ENCODE assay signal across 19 cellular contexts in genomic region chr12:89267404-89267803, GRCh38.
DNase-seq lines count a peak whose midpoint lies in the region; ATAC-seq and TF ChIP-seq lines count a peak whose summit lies in the region.
"Had no signal": no experiment of that assay in that cellular context is flagged by ENCODE, and none has a peak within 500 bp of the region (broad histone marks: within the 10 kb centered on the region; RNA-seq: fewer than 3 reads in every experiment).

No MANE protein-coding gene starts in this region.

- no peaks in the 10 kb centered on the region for H3K27me3 ChIP-seq in GM23248 (replicated peaks; ENCODE audit: insufficient read depth)
- H3K27me3 ChIP-seq in PC-3 (ENCODE audit: low read length): no peaks in the 10 kb centered on the region
- no peaks in the 10 kb centered on the region for H3K27me3 ChIP-seq in mesenchymal stem cell (ENCODE audit: control insufficient read depth in 1 of 2, insufficient read depth in 1 of 2, low read length in 2 of 2)
- no peaks in the 10 kb centered on the region for H3K27me3 ChIP-seq in subcutaneous abdominal adipose tissue (ENCODE audit: control insufficient read depth in 5 of 5, insufficient read depth in 4 of 5, low read length in 5 of 5)
- H3K27me3 ChIP-seq: BLaER1 treated with 17β-estradiol and CSF1 and Interleukin-3, amounts not matched to agents 10 nM and 100 nM had no signal

- H3K9me2 ChIP-seq in GM23248 (ENCODE audit: insufficient read depth) (no peaks in the 10 kb centered on the region), PC-3 (replicated peaks; ENCODE audit: low read length) (no peaks in the 10 kb centered on the region)

- no peak overlapping the region for H4K91ac ChIP-seq in mesenchymal stem cell (ENCODE audit: low read length)

- H3K9ac ChIP-seq in GM23248: no peak overlapping the region
- no peak overlapping the region for H3K9ac ChIP-seq in PC-3 (ENCODE audit: low read length)
- no peak overlapping the region for H3K9ac ChIP-seq in mesenchymal stem cell (ENCODE audit: low read length)
- H3K9ac ChIP-seq in subcutaneous abdominal adipose tissue (ENCODE audit: low read length in 5 of 5): peak overlapping the region in 1 of 5 donors; percentile 24

- no peak overlapping the region for H3K4me3 Mint-ChIP-seq in T-cell
- H3K4me3 Mint-ChIP-seq: CD8-positive, alpha-beta memory T cell had no signal

- no peaks in the 10 kb centered on the region; the same call in 1 of the 2 replicates for H3F3A ChIP-seq in GM23248 (ENCODE audit: insufficient read depth)
- H3F3A ChIP-seq in PC-3 (ENCODE audit: low read length, unreplicated experiment): no peaks in the 10 kb centered on the region

- H3K79me2 ChIP-seq in GM23248 (ENCODE audit: insufficient read depth): no peaks in the 10 kb centered on the region
- H3K79me2 ChIP-seq in PC-3 (ENCODE audit: low read length): no peaks in the 10 kb centered on the region

- BruUV-seq in PC-3 (replicated peaks; lab: Mats Ljungman, UMichigan): no TSS peak

- no peaks in the 10 kb centered on the region for H3K36me3 ChIP-seq in GM23248 (ENCODE audit: low read depth)
- H3K36me3 ChIP-seq in PC-3 (ENCODE audit: low read depth, low read length): no peaks in the 10 kb centered on the region
- H3K36me3 ChIP-seq in mesenchymal stem cell (ENCODE audit: control insufficient read depth in 1 of 2, insufficient read depth in 2 of 2, low read depth in 1 of 2, low read length in 2 of 2): no peaks in the 10 kb centered on the region
- no peaks in the 10 kb centered on the region for H3K36me3 ChIP-seq in subcutaneous abdominal adipose tissue (ENCODE audit: control insufficient read depth in 5 of 5, insufficient read depth in 5 of 5, low read length in 5 of 5)
- H3K36me3 ChIP-seq: BLaER1 treated with 17β-estradiol and CSF1 and Interleukin-3, amounts not matched to agents 10 nM and 100 nM had no signal

- H3K18ac ChIP-seq in mesenchymal stem cell (ENCODE audit: low read depth in 1 of 2, low read length in 2 of 2): no peak overlapping the region

- H2BK120ac ChIP-seq in mesenchymal stem cell (ENCODE audit: low read depth, low read length): no peak overlapping the region

- POLR2A ChIA-PET in PC-3 (lab: Charles Lee; ENCODE audit: unreplicated experiment) (no interaction called here), T-cell (lab: Charles Lee) (no interaction called here)

- ATAC-seq in PC-3: peak; percentile 91
- no peak for ATAC-seq in T-cell (replicated peaks in 1 of 4)
- ATAC-seq: Panc1 had no signal

- 59 to 63% methylated on average over 3 of the region's 3 CpGs for WGBS in GM23248 (ENCODE audit: low coverage in 1 of 2, low lambda C conversion rate in 2 of 2, missing lambda C conversion rate in 2 of 2), 2 experiments
- WGBS in mesenchymal stem cell: no CpG with 5 or more reads among the region's 3 CpGs

- no peak overlapping the region for H3K4me3 ChIP-seq in GM23248
- H3K4me3 ChIP-seq in PC-3 (ENCODE audit: low read length): no peak overlapping the region
- no peak overlapping the region for H3K4me3 ChIP-seq in mesenchymal stem cell (ENCODE audit: insufficient read depth in 1 of 2, low read depth in 1 of 2, low read length in 2 of 2)
- H3K4me3 ChIP-seq in subcutaneous abdominal adipose tissue (ENCODE audit: low read depth in 1 of 5, low read length in 5 of 5): no peak overlapping the region
- H3K4me3 ChIP-seq: BLaER1 treated with 17β-estradiol and CSF1 and Interleukin-3, amounts not matched to agents 10 nM and 100 nM had no signal

- DNase-seq in GM23248 (no peak), PC-3 (peak; percentile 53), mesenchymal stem cell (peak; percentile 38), NCI-H510A treated with DMSO at 0.1 percent for 48 hours (lab: John Stamatoyannopoulos, UW) (no peak), AML-193 (lab: John Stamatoyannopoulos, UW) (no peak), T-cell (no peak)
- DNase-seq: ACHN; Calu3; CD8-positive, alpha-beta memory T cell; GDM1; Karpas-422; NCI-H1105 treated with DMSO at 0.1 percent for 48 hours; NCI-H2081; NCI-H2171; NCI-H526; SIG-M5 had no signal

- H3K27me3 Mint-ChIP-seq in T-cell: peaks cover 0 to 4% of the 10 kb centered on the region in 2 donors

- in situ Hi-C loops in GM23248 (cut with MboI): no loop called here

- H2AFZ ChIP-seq in GM23248 (peak overlapping the region; percentile 53; the same call in 1 of the 2 replicates), PC-3 (ENCODE audit: low read length) (no peak overlapping the region), mesenchymal stem cell (ENCODE audit: low read depth, low read length) (no peak overlapping the region)

- no peak overlapping the region for H2BK12ac ChIP-seq in mesenchymal stem cell (ENCODE audit: low read length in 2 of 2)

- intact Hi-C loops in PC-3 (cut with micrococcal nuclease): loop anchor here (1.0 to 10.0 kb wide), 3 partner anchors 79 to 215 kb away; no protein-coding TSS in a partner anchor

- H4K8ac ChIP-seq in mesenchymal stem cell (ENCODE audit: low read length): no peak overlapping the region

- no peaks in the 10 kb centered on the region for H3K36me3 Mint-ChIP-seq in T-cell

- H3K27ac ChIP-seq in GM23248 (no peak overlapping the region), PC-3 (ENCODE audit: low read length) (0 out of 2 replicates have a peak overlapping the region, but pooled peaks have one; percentile 5), mesenchymal stem cell (ENCODE audit: low read length, poor library complexity, severe bottlenecking) (no peak overlapping the region), subcutaneous abdominal adipose tissue (ENCODE audit: low read depth, low read length) (peak overlapping the region; percentile 43)

- peaks cover 2 to 7% (median 6%) of the 10 kb centered on the region in 3 donors for H3K9me3 Mint-ChIP-seq in T-cell

- H3K4me1 ChIP-seq in GM23248 (ENCODE audit: insufficient read depth): peaks cover 9% of the 10 kb centered on the region
- H3K4me1 ChIP-seq in PC-3 (ENCODE audit: insufficient read depth, low read length): peaks cover 15% of the 10 kb centered on the region
- no peaks in the 10 kb centered on the region for H3K4me1 ChIP-seq in mesenchymal stem cell (ENCODE audit: control insufficient read depth, insufficient read depth, low read depth, low read length)
- H3K4me1 ChIP-seq in subcutaneous abdominal adipose tissue (ENCODE audit: control insufficient read depth in 5 of 5, insufficient read depth in 5 of 5, low read length in 5 of 5): peaks cover 0 to 20% (median 13%) of the 10 kb centered on the region in 5 donors

- H4K20me1 ChIP-seq in GM23248 (ENCODE audit: insufficient read depth) (no peaks in the 10 kb centered on the region), PC-3 (ENCODE audit: low read length) (no peaks in the 10 kb centered on the region)
- H4K20me1 ChIP-seq: BLaER1 treated with 17β-estradiol and CSF1 and Interleukin-3, amounts not matched to agents 10 nM and 100 nM had no signal

- no peak overlapping the region for H3K27ac Mint-ChIP-seq in T-cell
- H3K27ac Mint-ChIP-seq: CD8-positive, alpha-beta memory T cell had no signal

- H2AK5ac ChIP-seq in mesenchymal stem cell (ENCODE audit: low read length, severe bottlenecking): no peak overlapping the region

- H2BK15ac ChIP-seq in mesenchymal stem cell (ENCODE audit: low read depth, poor library complexity, severe bottlenecking): no peak overlapping the region

- no peak overlapping the region for H2BK5ac ChIP-seq in mesenchymal stem cell (ENCODE audit: low read depth, low read length, poor library complexity, severe bottlenecking)

- no peaks in the 10 kb centered on the region for H3K79me1 ChIP-seq in mesenchymal stem cell (replicated peaks; ENCODE audit: low read length, poor library complexity, severe bottlenecking)

- H3K14ac ChIP-seq in mesenchymal stem cell (ENCODE audit: low read length in 2 of 2): no peak overlapping the region

- no peaks in the 10 kb centered on the region for H3K4me1 Mint-ChIP-seq in T-cell
- H3K4me1 Mint-ChIP-seq: CD8-positive, alpha-beta memory T cell had no signal

- no peak overlapping the region for H3K4ac ChIP-seq in mesenchymal stem cell (ENCODE audit: low read depth in 1 of 2, low read length in 2 of 2)

- no peak overlapping the region for H3K23ac ChIP-seq in mesenchymal stem cell (ENCODE audit: low read length in 2 of 2)

- no peak for TF ChIP-seq CTCF in PC-3 (conservative IDR thresholded peaks at IDR 0.05; ENCODE audit: low read depth, low read length)

- H3K9me3 ChIP-seq in GM23248 (ENCODE audit: low read depth): no peaks in the 10 kb centered on the region
- no peaks in the 10 kb centered on the region for H3K9me3 ChIP-seq in PC-3 (ENCODE audit: low read length)
- no peaks in the 10 kb centered on the region for H3K9me3 ChIP-seq in mesenchymal stem cell (ENCODE audit: control insufficient read depth, low read length)
- peaks cover 0 to 3% (median 0%) of the 10 kb centered on the region in 5 donors for H3K9me3 ChIP-seq in subcutaneous abdominal adipose tissue (ENCODE audit: control insufficient read depth in 5 of 5, low read length in 5 of 5)

- no peak overlapping the region for H3K4me2 ChIP-seq in GM23248 (ENCODE audit: unreplicated experiment)
- peak overlapping the region; percentile 25; the same call in 1 of the 2 replicates for H3K4me2 ChIP-seq in PC-3 (ENCODE audit: low read length)
- H3K4me2 ChIP-seq in mesenchymal stem cell (ENCODE audit: low read length, poor library complexity, severe bottlenecking): no peak overlapping the region

- CTCF ChIA-PET in PC-3 (lab: Charles Lee): no interaction called here
- CTCF ChIA-PET in T-cell (lab: Charles Lee): no interaction called here

Comparison
In these comparisons a context has a peak if more than half of its experiments do, and no peak if none do; other contexts are left out.
1. DNase-seq: peak in PC-3 (single experiment) and mesenchymal stem cell (single experiment); none in GM23248 (single experiment), NCI-H510A treated with DMSO at 0.1 percent for 48 hours (single experiment), AML-193 (0 of 2) and T-cell (0 of 34).
2. H3K27ac ChIP-seq: peak in PC-3 (single experiment) and subcutaneous abdominal adipose tissue (single experiment); none in GM23248 (single experiment) and mesenchymal stem cell (single experiment).